35 cellular contexts compared by ENCODE assay signal in the genomic region with DNA sequence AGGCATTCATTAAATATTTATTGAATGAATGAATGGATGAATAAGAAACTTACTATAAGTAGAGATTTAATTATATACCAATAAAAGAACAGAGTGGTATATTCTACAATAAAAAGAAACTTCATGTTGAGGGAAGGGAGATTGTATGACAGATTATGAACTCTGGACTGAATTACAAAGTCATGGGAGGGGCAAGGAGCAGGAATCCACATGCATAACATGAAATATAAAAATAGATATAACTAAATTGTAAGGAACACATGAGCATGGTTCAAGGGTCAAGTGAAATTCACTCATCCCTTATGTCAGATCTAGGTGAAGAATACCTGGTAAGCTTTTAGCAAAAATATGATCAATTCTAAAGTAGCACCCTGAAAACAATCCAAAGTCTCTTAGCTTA.
"Had no signal": no experiment of that assay in that cellular context is flagged by ENCODE, and none has a peak within 500 bp of the region (broad histone marks: within the 10 kb centered on the region; RNA-seq: fewer than 3 reads in every experiment).

No MANE protein-coding gene starts in this region.

- H3K4me3 ChIP-seq: adrenal gland, ascending aorta, body of pancreas, breast epithelium, cardiac muscle cell had no signal

- DNase-seq: activated effector memory CD4-positive, alpha-beta T cell treated with anti-CD3 and anti-CD28 coated beads, Interleukin-2, amount 50 U/mL, for 16 hours; activated effector memory CD4-positive, alpha-beta T cell treated with Interleukin-2 at 50 U/mL for 16 hours; activated gamma-delta T cell; activated gamma-delta T cell treated with Interleukin-2 at 50 U/mL for 16 hours; activated naive CD4-positive, alpha-beta T cell; activated naive CD4-positive, alpha-beta T cell treated with anti-CD3 and anti-CD28 coated beads for 36 hours; activated naive CD4-positive, alpha-beta T cell treated with anti-CD3 and anti-CD28 coated beads, Interleukin-2, amount 10 ng/mL, durations not matched to agents 7 days and 5 days; activated naive CD4-positive, alpha-beta T cell treated with anti-CD3 and anti-CD28 coated beads, Interleukin-2, amount 50 U/mL, for 16 hours; activated naive CD4-positive, alpha-beta T cell treated with Interleukin-2 at 50 U/mL for 16 hours; activated naive CD8-positive, alpha-beta T cell treated with anti-CD3 and anti-CD28 coated beads for 36 hours; activated naive CD8-positive, alpha-beta T cell treated with anti-CD3 and anti-CD28 coated beads, Interleukin-2, amount 10 ng/mL, durations not matched to agents 7 days and 5 days; activated naive CD8-positive, alpha-beta T cell treated with anti-CD3 and anti-CD28 coated beads, Interleukin-2, amount 50 U/mL, for 24 hours; activated T-cell treated with anti-CD3 and anti-CD28 coated beads for 4 hours; activated T-cell treated with anti-CD3 and anti-CD28 coated beads, Interleukin-2, amount 50 U/mL, for 1 hour; activated T-cell treated with anti-CD3 and anti-CD28 coated beads, Interleukin-2, amount 50 U/mL, for 24 hours; activated T-cell treated with anti-CD3 and anti-CD28 coated beads, Interleukin-2, amount 50 U/mL, for 4 hours; activated T-cell treated with anti-CD3 and anti-CD28 coated beads, Interleukin-2, amount 50 U/mL, for 48 hours; activated T-cell treated with anti-CD3 and anti-CD28 coated beads, Interleukin-2, amount 50 U/mL, for 72 hours; adrenal gland; amniotic stem cell; amygdala; anterior cingulate cortex; aorta; body of pancreas; brain microvascular endothelial cell; caudate nucleus; central memory CD4-positive, alpha-beta T cell; cerebellar nuclear complex had no signal

- ATAC-seq: activated naive CD4-positive, alpha-beta T cell treated with anti-CD3 and anti-CD28 coated beads, Interleukin-2, amount 50 U/mL, for 72 hours; activated naive CD8-positive, alpha-beta T cell treated with anti-CD3 and anti-CD28 coated beads, Interleukin-2, amount 50 U/mL, for 24 hours; activated T-cell treated with anti-CD3 and anti-CD28 coated beads, Interleukin-2, amount 50 U/mL, for 4 hours; activated T-cell treated with anti-CD3 and anti-CD28 coated beads, Interleukin-2, amount 50 U/mL, for 72 hours; activated T-helper 17 cell treated with anti-CD3 and anti-CD28 coated beads, Interleukin-2, amount 50 U/mL, for 72 hours; body of pancreas had no signal

- H3K36me3 ChIP-seq: adrenal gland, ascending aorta, brain microvascular endothelial cell, breast epithelium, cardiac muscle cell had no signal

- FAIRE-seq: astrocyte, bronchial epithelial cell had no signal

- H3K9me3 ChIP-seq: adrenal gland, ascending aorta, body of pancreas, breast epithelium had no signal

- H3K27me3 ChIP-seq: adrenal gland, ascending aorta, body of pancreas, brain microvascular endothelial cell, breast epithelium, cardiac muscle cell had no signal

- H3K27ac ChIP-seq: adrenal gland, ascending aorta, body of pancreas, brain microvascular endothelial cell, breast epithelium, cardiac muscle cell had no signal

- H3K4me1 ChIP-seq: adrenal gland, ascending aorta, body of pancreas, breast epithelium had no signal
